Comparison of ENCODE assay signal across 8 cellular contexts in genomic region chr1:241834733-241835377, GRCh38. TPM values are rescaled to one million over a fixed set of nuclear protein-coding genes. Genes with fewer than 3 reads are reported as not detected.
A peak's percentile ranks its signal among the peaks of the same experiment; 100 is the strongest.
DNase-seq lines count a peak whose midpoint lies in the region; ATAC-seq and TF ChIP-seq lines count a peak whose summit lies in the region.

No MANE protein-coding gene starts in this region.

- no peak overlapping the region for H3K27ac ChIP-seq in SK-N-SH (ENCODE audit: low read depth in 2 of 2, low read length in 1 of 2)
- H3K27ac ChIP-seq in uterus: no peak overlapping the region

- TF ChIP-seq POLR2A in uterus (IDR thresholded peaks at IDR 0.05): no peak

- WGBS in SK-N-SH (ENCODE audit: low lambda C conversion rate): 21% methylated on average over 1 of the region's 1 CpG

- POLR2A ChIA-PET in SK-N-SH (lab: Yijun Ruan, JAX): no interaction called here

- peaks cover 4% of the 10 kb centered on the region for H3K27me3 Mint-ChIP-seq in activated naive CD8-positive, alpha-beta T cell treated with anti-CD3 and anti-CD28 coated beads, Interleukin-2, amount 50 U/mL, for 24 hours

- H3K27me3 ChIP-seq in BE2C (peaks cover 3% of the 10 kb centered on the region; the same call in 1 of the 2 replicates), SK-N-SH (ENCODE audit: insufficient read depth) (no peaks in the 10 kb centered on the region), uterus (no peaks in the 10 kb centered on the region)

- no peaks in the 10 kb centered on the region for H3K9me3 ChIP-seq in BE2C
- H3K9me3 ChIP-seq in SK-N-SH: no peaks in the 10 kb centered on the region
- H3K9me3 ChIP-seq in uterus: no peaks in the 10 kb centered on the region

- intact Hi-C loops in uterus (cut with DNase I; ENCODE audit: low total_unique reads): no loop called here

- H3K79me2 ChIP-seq in SK-N-SH (ENCODE audit: insufficient read depth): no peaks in the 10 kb centered on the region

- no peak overlapping the region for H2AFZ ChIP-seq in SK-N-SH (ENCODE audit: low read depth)

- TF ChIP-seq EP300 in SK-N-SH (IDR thresholded peaks at IDR 0.05; ENCODE audit: borderline replicate concordance in 1 of 2, low read depth in 1 of 2, low read length in 1 of 2): no peak

- ATAC-seq in HG02938 (IDR thresholded peaks at IDR 0.05; ENCODE audit: unreplicated experiment): no peak
- no peak for ATAC-seq in activated naive CD8-positive, alpha-beta T cell treated with anti-CD3 and anti-CD28 coated beads, Interleukin-2, amount 50 U/mL, for 24 hours
- ATAC-seq in GM18867 (IDR thresholded peaks at IDR 0.05; ENCODE audit: unreplicated experiment): no peak

- no peak overlapping the region for H3K27ac Mint-ChIP-seq in activated naive CD8-positive, alpha-beta T cell treated with anti-CD3 and anti-CD28 coated beads, Interleukin-2, amount 50 U/mL, for 24 hours

- H3K9me3 Mint-ChIP-seq in activated naive CD8-positive, alpha-beta T cell treated with anti-CD3 and anti-CD28 coated beads, Interleukin-2, amount 50 U/mL, for 24 hours: no peaks in the 10 kb centered on the region

- H4K20me1 ChIP-seq in SK-N-SH (ENCODE audit: insufficient read depth): no peaks in the 10 kb centered on the region

- TF ChIP-seq CTCF in BE2C (IDR thresholded peaks at IDR 0.05; ENCODE audit: low read depth, low read length) (peak; percentile 75), HFF-Myc (IDR thresholded peaks at IDR 0.05; ENCODE audit: low read depth, low read length, missing control alignments) (peak; percentile 71), SK-N-SH (IDR thresholded peaks at IDR 0.05) (peak; percentile 75), uterus (IDR thresholded peaks at IDR 0.05) (peak; percentile 10 to 30 (median 24))

- no peaks in the 10 kb centered on the region for H3K4me1 ChIP-seq in BE2C
- H3K4me1 ChIP-seq in SK-N-SH (ENCODE audit: control insufficient read depth in 1 of 2, insufficient read depth in 2 of 2, low read depth in 1 of 2, low read length in 1 of 2): no peaks in the 10 kb centered on the region; a peak in 1 of 4 replicates
- no peaks in the 10 kb centered on the region for H3K4me1 ChIP-seq in uterus

- H3K4me2 ChIP-seq in SK-N-SH: no peak overlapping the region

- peaks cover 9% of the 10 kb centered on the region for H3K4me1 Mint-ChIP-seq in activated naive CD8-positive, alpha-beta T cell treated with anti-CD3 and anti-CD28 coated beads, Interleukin-2, amount 50 U/mL, for 24 hours

- no peak overlapping the region for H3K9ac ChIP-seq in SK-N-SH

- H3K4me3 Mint-ChIP-seq in activated naive CD8-positive, alpha-beta T cell treated with anti-CD3 and anti-CD28 coated beads, Interleukin-2, amount 50 U/mL, for 24 hours: no peak overlapping the region

- H3K9me2 ChIP-seq in SK-N-SH: no peaks in the 10 kb centered on the region

- TF ChIP-seq RAD21 in SK-N-SH (IDR thresholded peaks at IDR 0.05; ENCODE audit: low read length): peak; percentile 82

- H3F3A ChIP-seq in SK-N-SH (replicated peaks; ENCODE audit: insufficient read depth): peaks cover 5% of the 10 kb centered on the region

- H3K4me3 ChIP-seq in BE2C (ENCODE audit: low read depth, low read length): no peak overlapping the region
- no peak overlapping the region for H3K4me3 ChIP-seq in HFF-Myc (replicated peaks; ENCODE audit: low read depth, low read length)
- no peak overlapping the region; a peak in 1 of 4 replicates for H3K4me3 ChIP-seq in SK-N-SH (ENCODE audit: low read depth in 2 of 2, low read length in 1 of 2)
- H3K4me3 ChIP-seq in uterus: no peak overlapping the region

- no peaks in the 10 kb centered on the region for H3K36me3 Mint-ChIP-seq in activated naive CD8-positive, alpha-beta T cell treated with anti-CD3 and anti-CD28 coated beads, Interleukin-2, amount 50 U/mL, for 24 hours (ENCODE audit: low read depth)

- H3K36me3 ChIP-seq in BE2C (no peaks in the 10 kb centered on the region), SK-N-SH (replicated peaks in 1 of 2; ENCODE audit: control insufficient read depth in 1 of 2, insufficient read depth in 2 of 2, low read length in 1 of 2) (no peaks in the 10 kb centered on the region), uterus (no peaks in the 10 kb centered on the region)

- CTCF ChIA-PET in SK-N-SH (lab: Yijun Ruan, JAX): interaction anchor here (0.6 to 3.3 kb wide), 23 partner anchors 9 to 299 kb away, joined by 3 to 32 read pairs (median 4); partner anchors contain the start of gene EXO1

- DNase-seq in BE2C: no peak
- DNase-seq in HFF-Myc (ENCODE audit: extremely low read depth, low read depth): no peak
- DNase-seq in SK-N-SH: peak; percentile 26
- DNase-seq in globus pallidus (ENCODE audit: low spot score): peak; percentile 40
- DNase-seq in uterus: no peak
- no peak for DNase-seq in activated naive CD8-positive, alpha-beta T cell treated with anti-CD3 and anti-CD28 coated beads, Interleukin-2, amount 50 U/mL, for 24 hours

TF ChIP-seq in SK-N-SH, 30 proteins besides CTCF, POLR2A, EP300 and RAD21:
- TF ChIP-seq MEF2A (IDR thresholded peaks at IDR 0.05; ENCODE audit: borderline replicate concordance, low read depth) (no peak), MAX (IDR thresholded peaks at IDR 0.05; ENCODE audit: low read depth) (no peak), ELF1 (IDR thresholded peaks at IDR 0.05) (no peak), SMC3 (IDR thresholded peaks at IDR 0.05; ENCODE audit: low read depth, low read length) (peak; percentile 63), USF1 (IDR thresholded peaks at IDR 0.05; ENCODE audit: borderline replicate concordance, low read depth) (no peak), FOXM1 (IDR thresholded peaks at IDR 0.05; ENCODE audit: low read depth) (no peak), SIN3A (IDR thresholded peaks at IDR 0.05; ENCODE audit: borderline replicate concordance, low read depth, low read length) (no peak)

RNA-seq across cellular contexts. Expression of gene EXO1, which starts 13.1 kb away (rescaled TPM):
- 6.9 TPM for polyA plus RNA-seq in BE2C (2012; ENCODE audit: insufficient read depth, insufficient read length, low read depth)
- 3.9 and 4.6 TPM in 2 replicates for polyA plus RNA-seq in SK-N-SH (2012; rRNA removed)
- polyA plus RNA-seq in SK-N-SH (2012; cell fraction: cytosol; rRNA removed): 4.9 and 5.7 TPM in 2 replicates
- 5.7 and 6.8 TPM in 2 replicates for polyA plus RNA-seq in SK-N-SH (2012; cell fraction: nucleus; rRNA removed)
- 10 to 100 TPM in 1 of 4 donors, under 1 TPM in 1, not detected in 2; 0.52 to 10.0 TPM for total RNA-seq in uterus

Comparison
In these comparisons a context has a peak if more than half of its experiments do, and no peak if none do; other contexts are left out.
1. DNase-seq: peak in SK-N-SH (single experiment) and globus pallidus (single experiment); none in BE2C (single experiment), HFF-Myc (single experiment), uterus (0 of 2) and activated naive CD8-positive, alpha-beta T cell treated with anti-CD3 and anti-CD28 coated beads, Interleukin-2, amount 50 U/mL, for 24 hours (single experiment).
2. CTCF ChIP-seq: peak in every context shown above with its lines; median percentile 75 in BE2C; 75 in SK-N-SH; 71 in HFF-Myc; 24 in uterus.